ENCODE assay signal across 17 cellular contexts in genomic region chr10:3228610-3228945, GRCh38. TPM values are rescaled to one million over a fixed set of nuclear protein-coding genes. Genes with fewer than 3 reads are reported as not detected.
DNase-seq lines count a peak whose midpoint lies in the region; ATAC-seq and TF ChIP-seq lines count a peak whose summit lies in the region.
"Had no signal": no experiment of that assay in that cellular context is flagged by ENCODE, and none has a peak within 500 bp of the region (broad histone marks: within the 10 kb centered on the region; RNA-seq: fewer than 3 reads in every experiment).

No MANE protein-coding gene starts in this region.

- peak overlapping the region; percentile 75 for H3K27ac Mint-ChIP-seq in central memory CD8-positive, alpha-beta T cell (ENCODE audit: low read depth)

- H3K36me3 ChIP-seq in DND-41 (ENCODE audit: insufficient read depth, low read length) (no peaks in the 10 kb centered on the region), smooth muscle cell (ENCODE audit: low read depth) (no peaks in the 10 kb centered on the region), heart right ventricle (no peaks in the 10 kb centered on the region)

- peaks cover 23% of the 10 kb centered on the region for H3F3A ChIP-seq in smooth muscle cell (ENCODE audit: low read depth)

- H2AFZ ChIP-seq in DND-41 (ENCODE audit: low read depth, low read length) (no peak overlapping the region), smooth muscle cell (ENCODE audit: low read depth) (no peak overlapping the region)

- H3K9me3 ChIP-seq in DND-41 (ENCODE audit: insufficient read depth, low read length, severe bottlenecking) (no peaks in the 10 kb centered on the region), smooth muscle cell (replicated peaks; ENCODE audit: low read depth) (no peaks in the 10 kb centered on the region), heart right ventricle (no peaks in the 10 kb centered on the region)
- H3K9me3 ChIP-seq: Caco-2 had no signal

- peaks cover 13% of the 10 kb centered on the region for H3K27me3 Mint-ChIP-seq in central memory CD8-positive, alpha-beta T cell

- H3K27me3 ChIP-seq in DND-41 (ENCODE audit: insufficient read depth, low read length, poor library complexity) (peaks cover 8% of the 10 kb centered on the region), smooth muscle cell (ENCODE audit: low read depth) (no peaks in the 10 kb centered on the region), heart right ventricle (no peaks in the 10 kb centered on the region)

- DNase-seq in DND-41 (peak; percentile 24), NB4 (ENCODE audit: low read depth) (peak; percentile 22), smooth muscle cell (lab: John Stamatoyannopoulos, UW; ENCODE audit: unreplicated experiment) (no peak), left cardiac atrium (no peak), HK-2 (ENCODE audit: unreplicated experiment) (no peak), EL (no peak), heart right ventricle (no peak)
- DNase-seq in central memory CD8-positive, alpha-beta T cell (ENCODE audit: low spot score in 2 of 2), result no peak
- DNase-seq: Caco-2, HCEC 1CT, NCI-H1092, NCI-H1694, NCI-H2107, NCI-H226, NCI-H526 treated with DMSO at 0.1 percent for 48 hours, OCI-M1 had no signal

- TF ChIP-seq POLR2A in NB4 (IDR thresholded peaks at IDR 0.05; ENCODE audit: extremely low read depth, insufficient read length), result no peak

- H3K4me1 ChIP-seq in DND-41 (ENCODE audit: insufficient read depth, low read length) (peaks cover 27% of the 10 kb centered on the region), smooth muscle cell (ENCODE audit: low read depth) (peaks cover 10% of the 10 kb centered on the region), heart right ventricle (peaks cover 0 to 19% (median 11%) of the 10 kb centered on the region in 9 donors)
- H3K4me1 ChIP-seq: Caco-2 had no signal

- H3K27ac ChIP-seq in DND-41 (ENCODE audit: low read length) (no peak overlapping the region), smooth muscle cell (ENCODE audit: low read depth) (peak overlapping the region; percentile 97), heart right ventricle (no peak overlapping the region)

- H3K4me2 ChIP-seq in DND-41 (ENCODE audit: insufficient read depth, low read length) (no peak overlapping the region), smooth muscle cell (peak overlapping the region; percentile 72)

- intact Hi-C loops in left cardiac atrium (cut with DNase I) (no loop called here), heart right ventricle (cut with DNase I) (no loop called here)

- H3K4me3 ChIP-seq in DND-41 (ENCODE audit: low read depth in 1 of 2, low read length in 2 of 2) (no peak overlapping the region), NB4 (ENCODE audit: low read depth, low read length) (no peak overlapping the region), smooth muscle cell (no peak overlapping the region), heart right ventricle (no peak overlapping the region)
- H3K4me3 ChIP-seq: K562 had no signal

- H3K9ac ChIP-seq in DND-41 (ENCODE audit: low read depth, low read length), result no peak overlapping the region
- H3K9ac ChIP-seq in smooth muscle cell (ENCODE audit: low read depth), result peak overlapping the region; percentile 86

- no peak overlapping the region for H3K4me3 Mint-ChIP-seq in central memory CD8-positive, alpha-beta T cell

- H3K36me3 Mint-ChIP-seq in central memory CD8-positive, alpha-beta T cell (ENCODE audit: insufficient read depth), result no peaks in the 10 kb centered on the region

- H3K79me2 ChIP-seq in DND-41 (ENCODE audit: insufficient read depth, low read length) (no peaks in the 10 kb centered on the region), smooth muscle cell (ENCODE audit: low read depth) (no peaks in the 10 kb centered on the region)

- TF ChIP-seq CTCF in DND-41 (IDR thresholded peaks at IDR 0.05; ENCODE audit: borderline replicate concordance, extremely low read depth, low read length, poor library complexity, severe bottlenecking) (no peak), NB4 (IDR thresholded peaks at IDR 0.05; ENCODE audit: low read depth, low read length) (no peak), smooth muscle cell (IDR thresholded peaks at IDR 0.05; ENCODE audit: borderline replicate concordance, insufficient read depth, poor library complexity, severe bottlenecking) (no peak), heart right ventricle (IDR thresholded peaks at IDR 0.05) (no peak)

- H3K9me3 Mint-ChIP-seq in central memory CD8-positive, alpha-beta T cell, result no peaks in the 10 kb centered on the region

- 91% methylated on average over 10 of the region's 10 CpGs for WGBS in smooth muscle cell (ENCODE audit: low lambda C conversion rate)
- 86 to 92% methylated on average over 10 of the region's 10 CpGs for WGBS in heart right ventricle, 2 donors

- peaks cover 13% of the 10 kb centered on the region for H3K4me1 Mint-ChIP-seq in central memory CD8-positive, alpha-beta T cell

- H4K20me1 ChIP-seq in DND-41 (ENCODE audit: insufficient read depth, low read length) (no peaks in the 10 kb centered on the region), smooth muscle cell (ENCODE audit: low read depth) (no peaks in the 10 kb centered on the region)

- peak; percentile 49 for ATAC-seq in DND-41 (ENCODE audit: insufficient read depth, low read depth)
- no peak for ATAC-seq in central memory CD8-positive, alpha-beta T cell (replicated peaks; ENCODE audit: extremely low read depth, poor library complexity, severe bottlenecking)
- ATAC-seq in left cardiac atrium, result no peak
- no peak for ATAC-seq in heart right ventricle
- ATAC-seq: K562 had no signal

RNA-seq across cellular contexts. Expression of gene PITRM1, which starts 56.0 kb away (rescaled TPM):
- total RNA-seq in smooth muscle cell, result 55.9 and 61.3 TPM in 2 replicates
- polyA plus RNA-seq in smooth muscle cell, result 49.2 and 53.8 TPM in 2 replicates
- 10 to 100 TPM; 59.1 to 71.6 TPM for total RNA-seq in left cardiac atrium
- total RNA-seq in heart right ventricle, result 100 to 1,000 TPM in 2 of 10 donors, 10 to 100 TPM in 8; 67.9 to 107 (median 83.2) TPM
- 10 to 100 TPM; 61.8 to 69.2 TPM for polyA plus RNA-seq in heart right ventricle

Comparison
In these comparisons a context has a peak if more than half of its experiments do, and no peak if none do; other contexts are left out.
1. DNase-seq: peak in DND-41 (single experiment) and NB4 (single experiment); none in central memory CD8-positive, alpha-beta T cell (0 of 2), smooth muscle cell (single experiment), left cardiac atrium (single experiment), HK-2 (single experiment), EL (single experiment) and heart right ventricle (0 of 2).